20 cellular contexts compared by ENCODE assay signal in the genomic region with DNA sequence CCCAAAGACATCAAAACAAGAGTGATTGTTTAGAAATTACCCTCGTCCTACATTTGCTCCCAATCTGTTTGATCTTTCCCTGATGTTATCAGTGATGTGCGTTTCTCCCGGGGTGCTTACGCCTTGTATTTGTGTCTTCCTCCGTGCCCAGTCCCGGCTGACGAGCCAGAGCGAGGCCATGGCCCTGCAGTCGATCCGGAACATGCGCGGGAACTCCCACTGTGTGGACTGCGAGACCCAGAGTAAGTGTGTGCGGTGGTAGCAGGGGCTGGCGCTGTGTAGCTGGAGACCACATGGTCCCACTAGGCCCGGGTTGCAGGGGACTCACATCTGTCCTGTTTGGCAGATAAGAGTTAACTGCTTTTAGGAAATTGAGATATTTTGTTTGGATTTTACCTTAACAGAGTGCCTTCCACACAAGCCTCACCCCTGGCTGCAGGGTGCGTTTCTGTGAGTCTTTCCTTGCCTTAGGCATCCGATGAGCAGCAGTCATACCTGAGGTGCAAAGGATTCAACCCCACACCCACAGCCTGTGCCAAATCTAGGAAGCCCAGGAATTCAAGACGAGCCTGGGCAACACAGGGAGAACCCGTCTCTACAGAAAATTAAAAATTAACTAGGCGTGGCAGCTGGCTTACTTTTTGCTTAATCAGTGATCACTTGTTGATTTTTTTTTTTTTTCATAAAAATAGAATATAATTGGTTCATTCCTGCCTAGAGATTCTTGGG.
A peak's percentile ranks its signal among the peaks of the same experiment; 100 is the strongest.
DNase-seq lines count a peak whose midpoint lies in the region; ATAC-seq and TF ChIP-seq lines count a peak whose summit lies in the region.
"Had no signal": no experiment of that assay in that cellular context is flagged by ENCODE, and none has a peak within 500 bp of the region (broad histone marks: within the 10 kb centered on the region; RNA-seq: fewer than 3 reads in every experiment).

No MANE protein-coding gene starts in this region.

- no peaks in the 10 kb centered on the region for H3K27me3 ChIP-seq in lower lobe of right lung (ENCODE audit: low read depth)
- H3K27me3 ChIP-seq: BLaER1 had no signal

- intact Hi-C loops in lower lobe of right lung (cut with DNase I) (no loop called here), left ventricle myocardium superior (cut with micrococcal nuclease) (no loop called here)

- H3K9me3 Mint-ChIP-seq in activated naive CD4-positive, alpha-beta T cell treated with anti-CD3 and anti-CD28 coated beads, Interleukin-2, amount 50 U/mL, for 72 hours: no peaks in the 10 kb centered on the region

- peak; percentile 13 for DNase-seq in Caki2 (ENCODE audit: low read depth)
- DNase-seq in HPDE6-E6E7 (ENCODE audit: extremely low spot score): peak; percentile 80
- peak; percentile 94 for DNase-seq in epithelial cell of esophagus (ENCODE audit: low read depth)
- peak; percentile 3 for DNase-seq in kidney glomerular epithelial cell (lab: John Stamatoyannopoulos, UW)
- DNase-seq in activated naive CD4-positive, alpha-beta T cell treated with anti-CD3 and anti-CD28 coated beads, Interleukin-2, amount 50 U/mL, for 72 hours (ENCODE audit: low spot score in 2 of 2): no peak
- DNase-seq in lower lobe of right lung: no peak
- DNase-seq in left ventricle myocardium superior: no peak
- DNase-seq: CD4-positive, alpha-beta memory T cell; GM23248; HCEC 1CT; NCI-H1048; NCI-H1436; NCI-H1930; NCI-H226; NCI-H524; NCI-H82; OCI-M1; SHP77 treated with DMSO at 0.1 percent for 48 hours had no signal

- H3K27ac ChIP-seq in lower lobe of right lung: no peak overlapping the region
- H3K27ac ChIP-seq: BLaER1, GM23248 had no signal

- H3K9me3 ChIP-seq in lower lobe of right lung: no peaks in the 10 kb centered on the region
- H3K9me3 ChIP-seq: BLaER1 had no signal

- H3K27ac Mint-ChIP-seq in activated naive CD4-positive, alpha-beta T cell treated with anti-CD3 and anti-CD28 coated beads, Interleukin-2, amount 50 U/mL, for 72 hours: no peak overlapping the region
- H3K27ac Mint-ChIP-seq: CD4-positive, alpha-beta memory T cell had no signal

- H3K4me3 ChIP-seq in epithelial cell of esophagus (ENCODE audit: low read length): no peak overlapping the region
- H3K4me3 ChIP-seq in lower lobe of right lung: no peak overlapping the region
- H3K4me3 ChIP-seq: BLaER1, GM23248 had no signal

- no peak for TF ChIP-seq CTCF in epithelial cell of esophagus (IDR thresholded peaks at IDR 0.05; ENCODE audit: insufficient read depth, low read depth, low read length, missing control alignments)
- no peak for TF ChIP-seq CTCF in lower lobe of right lung (IDR thresholded peaks at IDR 0.05)

- no peak for ATAC-seq in activated naive CD4-positive, alpha-beta T cell treated with anti-CD3 and anti-CD28 coated beads, Interleukin-2, amount 50 U/mL, for 72 hours
- no peak for ATAC-seq in lower lobe of right lung
- ATAC-seq in left ventricle myocardium superior: no peak
- no peak for ATAC-seq in HG02884 (IDR thresholded peaks at IDR 0.05; ENCODE audit: unreplicated experiment)

- in situ Hi-C loops in Caki2 (cut with HindIII; ENCODE audit: low pct_unique_long_range_greater_than_20kb, low sequenced_read_pairs): no loop called here

- H3K4me1 ChIP-seq in lower lobe of right lung: no peaks in the 10 kb centered on the region
- H3K4me1 ChIP-seq: BLaER1 had no signal

- H3K36me3 ChIP-seq in lower lobe of right lung: peaks cover 40% of the 10 kb centered on the region

- peaks cover 0 to 5% of the 10 kb centered on the region in 2 donors for H3K36me3 Mint-ChIP-seq in activated naive CD4-positive, alpha-beta T cell treated with anti-CD3 and anti-CD28 coated beads, Interleukin-2, amount 50 U/mL, for 72 hours
- H3K36me3 Mint-ChIP-seq: CD4-positive, alpha-beta memory T cell had no signal

Comparison
In these comparisons a context has a peak if more than half of its experiments do, and no peak if none do; other contexts are left out.
1. DNase-seq: peak in Caki2 (single experiment), HPDE6-E6E7 (single experiment), epithelial cell of esophagus (single experiment) and kidney glomerular epithelial cell (single experiment); none in activated naive CD4-positive, alpha-beta T cell treated with anti-CD3 and anti-CD28 coated beads, Interleukin-2, amount 50 U/mL, for 72 hours (0 of 2), lower lobe of right lung (single experiment) and left ventricle myocardium superior (single experiment).